2 cellular contexts compared by ENCODE assay signal in genomic region chrX:16651422-16651821, GRCh38.
TF ChIP-seq lines count a peak whose summit lies in the region.

No MANE protein-coding gene starts in this region.

TF ChIP-seq in GM23338, 12 proteins besides CTCF, POLR2A, EP300 and RAD21 (continued from another document):
- TF ChIP-seq CREB1 (CRISPR knock-in tag; IDR thresholded peaks at IDR 0.05; ENCODE audit: low read depth) (no peak), REST (IDR thresholded peaks at IDR 0.05; ENCODE audit: unreplicated experiment) (no peak), ETS1 (IDR thresholded peaks at IDR 0.05) (no peak), EZH2 (IDR thresholded peaks at IDR 0.05; ENCODE audit: low read depth, unreplicated experiment) (no peak), ZNF114 (CRISPR knock-in tag; IDR thresholded peaks at IDR 0.05) (no peak), EZH2phosphoT487 (IDR thresholded peaks at IDR 0.05; ENCODE audit: unreplicated experiment) (no peak), POLR2AphosphoS5 (IDR thresholded peaks at IDR 0.05; ENCODE audit: low read depth) (no peak), ZNF331 (CRISPR knock-in tag; IDR thresholded peaks at IDR 0.05; ENCODE audit: low read depth) (no peak), ZNF462 (CRISPR knock-in tag; IDR thresholded peaks at IDR 0.05) (no peak)

TF ChIP-seq in WTC11, 78 proteins besides CTCF, POLR2A, EP300 and RAD21 (continued from another document):
- TF ChIP-seq E2F1 (CRISPR knock-in tag; IDR thresholded peaks at IDR 0.05) (no peak), NR2C2 (CRISPR knock-in tag; IDR thresholded peaks at IDR 0.05) (no peak), ZMAT4 (CRISPR knock-in tag; IDR thresholded peaks at IDR 0.05) (no peak), USF2 (CRISPR knock-in tag; IDR thresholded peaks at IDR 0.05) (no peak), ZNF281 (CRISPR knock-in tag; IDR thresholded peaks at IDR 0.05) (no peak), NFATC4 (CRISPR knock-in tag; IDR thresholded peaks at IDR 0.05) (no peak), CREB1 (CRISPR knock-in tag; IDR thresholded peaks at IDR 0.05) (no peak), ATF2 (CRISPR knock-in tag; IDR thresholded peaks at IDR 0.05; ENCODE audit: borderline replicate concordance, low read depth) (no peak), KAT7 (CRISPR knock-in tag; IDR thresholded peaks at IDR 0.05; ENCODE audit: borderline replicate concordance) (no peak), ATF6 (CRISPR knock-in tag; IDR thresholded peaks at IDR 0.05) (no peak), ZNF219 (CRISPR knock-in tag; IDR thresholded peaks at IDR 0.05; ENCODE audit: borderline replicate concordance) (no peak), SOX15 (CRISPR knock-in tag; IDR thresholded peaks at IDR 0.05) (no peak), AFF4 (CRISPR knock-in tag; IDR thresholded peaks at IDR 0.05; ENCODE audit: borderline replicate concordance) (no peak), EMX1 (CRISPR knock-in tag; IDR thresholded peaks at IDR 0.05) (no peak)
